Comparison of ENCODE assay signal across 16 cellular contexts in the genomic region with DNA sequence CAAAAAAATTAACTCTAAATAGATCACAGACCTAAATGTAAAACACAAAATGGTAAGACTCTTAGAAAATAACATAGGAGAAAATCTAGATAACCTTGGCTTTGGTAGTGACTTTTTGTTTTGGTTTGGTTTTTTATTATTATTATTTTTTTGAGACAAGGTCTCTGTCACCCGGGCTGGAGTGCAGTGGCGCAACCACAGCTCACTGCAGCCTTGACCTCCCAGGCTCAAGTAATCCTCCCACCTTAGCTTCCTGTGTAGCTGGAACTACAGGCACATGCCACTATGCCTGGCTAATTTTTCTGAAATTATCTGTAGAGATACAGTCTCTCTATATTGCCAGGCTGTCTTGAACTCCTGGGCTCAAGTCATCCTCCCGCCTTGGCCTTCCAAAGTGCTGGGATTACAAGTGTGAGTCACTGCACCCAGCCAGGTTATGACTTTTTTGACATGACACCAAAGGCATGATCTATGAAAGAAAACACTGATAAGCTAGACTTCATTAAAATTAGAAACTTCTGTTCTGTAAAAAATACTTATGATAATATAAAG.
DNase-seq lines count a peak whose midpoint lies in the region; ATAC-seq and TF ChIP-seq lines count a peak whose summit lies in the region.
"Had no signal": no experiment of that assay in that cellular context is flagged by ENCODE, and none has a peak within 500 bp of the region (broad histone marks: within the 10 kb centered on the region; RNA-seq: fewer than 3 reads in every experiment).

No MANE protein-coding gene starts in this region.

- H3K27me3 ChIP-seq in PC-3 (ENCODE audit: low read length) (no peaks in the 10 kb centered on the region), mammary epithelial cell (ENCODE audit: insufficient read depth, low read length) (no peaks in the 10 kb centered on the region), mesenchymal stem cell (ENCODE audit: control insufficient read depth in 1 of 2, insufficient read depth in 1 of 2, low read length in 2 of 2) (no peaks in the 10 kb centered on the region), suprapubic skin (no peaks in the 10 kb centered on the region), MM.1S (replicated peaks; ENCODE audit: insufficient read depth, low read length) (no peaks in the 10 kb centered on the region)

- 49% methylated on average over 3 of the region's 3 CpGs for WGBS in mammary epithelial cell (ENCODE audit: low coverage, missing lambda C conversion rate)
- WGBS in mesenchymal stem cell, result 91% methylated on average over 3 of the region's 3 CpGs
- 77% methylated on average over 3 of the region's 3 CpGs for WGBS in suprapubic skin

- H3K4me1 ChIP-seq in PC-3 (ENCODE audit: insufficient read depth, low read length) (peaks cover 22% of the 10 kb centered on the region), mammary epithelial cell (ENCODE audit: insufficient read depth, low read length) (peaks cover 17% of the 10 kb centered on the region), mesenchymal stem cell (ENCODE audit: control insufficient read depth, insufficient read depth, low read depth, low read length) (no peaks in the 10 kb centered on the region), suprapubic skin (peaks cover under 1% of the 10 kb centered on the region), MM.1S (ENCODE audit: low read length) (no peaks in the 10 kb centered on the region)

- no peak overlapping the region for H3K14ac ChIP-seq in mesenchymal stem cell (ENCODE audit: low read length in 2 of 2)

- DNase-seq in PC-3 (peak; percentile 42), mammary epithelial cell (peak; percentile 42), mesenchymal stem cell (no peak), suprapubic skin (ENCODE audit: low spot score in 2 of 2) (no peak), MM.1S (no peak), ureter (ENCODE audit: low spot score) (no peak), GM19238 (ENCODE audit: insufficient read length, low spot score) (no peak)
- DNase-seq: activated CD8-positive, alpha-beta memory T cell treated with anti-CD3 and anti-CD28 coated beads for 24 hours; AML-193; amniotic stem cell; naive thymus-derived CD8-positive, alpha-beta T cell; NCI-H187 treated with DMSO at 0.1 percent for 48 hours; NCI-H524 treated with DMSO at 0.1 percent for 48 hours; stimulated activated naive CD8-positive, alpha-beta T cell treated with anti-CD3 and anti-CD28 coated beads, Interleukin-15, Interleukin-2, amounts not matched to agents 100 U/mL and 50 U/mL, for 24 hours had no signal

- no peak overlapping the region for H2BK120ac ChIP-seq in mesenchymal stem cell (ENCODE audit: low read depth, low read length)

- TF ChIP-seq POLR2A in suprapubic skin (IDR thresholded peaks at IDR 0.05), result no peak

- no peak overlapping the region for H4K91ac ChIP-seq in mesenchymal stem cell (ENCODE audit: low read length)

- no peak overlapping the region for H4K8ac ChIP-seq in mesenchymal stem cell (ENCODE audit: low read length)

- H3K9me2 ChIP-seq in PC-3 (replicated peaks; ENCODE audit: low read length) (no peaks in the 10 kb centered on the region), MM.1S (replicated peaks; ENCODE audit: insufficient read depth, low read length) (no peaks in the 10 kb centered on the region)

- ATAC-seq in PC-3 (0 out of 2 replicates have a peak, but pooled peaks have one; percentile 18), GM18517 (IDR thresholded peaks at IDR 0.05; ENCODE audit: unreplicated experiment) (no peak)
- ATAC-seq: GM12878; naive thymus-derived CD8-positive, alpha-beta T cell; stimulated activated naive CD8-positive, alpha-beta T cell treated with anti-CD3 and anti-CD28 coated beads, Interleukin-15, Interleukin-2, amounts not matched to agents 100 U/mL and 50 U/mL, for 24 hours had no signal

- no peak for TF ChIP-seq EP300 in suprapubic skin (IDR thresholded peaks at IDR 0.05)

- dilution Hi-C loops in mammary epithelial cell (cut with HindIII; ENCODE audit: low sequenced_read_pairs), result no loop called here

- intact Hi-C loops in PC-3 (cut with micrococcal nuclease), result loop anchor here (10.0 kb wide), 1 partner anchor 140 kb away; the partner anchor contains the start of gene ATL2
- intact Hi-C loops in mammary epithelial cell (cut with micrococcal nuclease), result no loop called here

- H3K4me2 ChIP-seq in PC-3 (ENCODE audit: low read length) (peak overlapping the region; percentile 74), mammary epithelial cell (ENCODE audit: insufficient read depth, low read depth, low read length) (peak overlapping the region; percentile 89), mesenchymal stem cell (ENCODE audit: low read length, poor library complexity, severe bottlenecking) (no peak overlapping the region), MM.1S (ENCODE audit: low read depth, low read length) (no peak overlapping the region)

- no peak for TF ChIP-seq CTCF in PC-3 (conservative IDR thresholded peaks at IDR 0.05; ENCODE audit: low read depth, low read length)
- TF ChIP-seq CTCF in mammary epithelial cell (conservative IDR thresholded peaks at IDR 0.05 in 1 of 2, IDR thresholded peaks at IDR 0.05 in 1 of 2; ENCODE audit: extremely low read depth in 1 of 2, insufficient read depth in 1 of 2, low read depth in 1 of 2, low read length in 2 of 2), result no peak
- no peak for TF ChIP-seq CTCF in suprapubic skin (IDR thresholded peaks at IDR 0.05)
- no peak for TF ChIP-seq CTCF in MM.1S (IDR thresholded peaks at IDR 0.05; ENCODE audit: low read length)

- H3K18ac ChIP-seq in mesenchymal stem cell (ENCODE audit: low read depth in 1 of 2, low read length in 2 of 2), result no peak overlapping the region

- no peak overlapping the region for H2AK5ac ChIP-seq in mesenchymal stem cell (ENCODE audit: low read length, severe bottlenecking)

- H2AFZ ChIP-seq in PC-3 (ENCODE audit: low read length) (no peak overlapping the region), mammary epithelial cell (ENCODE audit: low read depth, low read length) (no peak overlapping the region), mesenchymal stem cell (ENCODE audit: low read depth, low read length) (no peak overlapping the region), MM.1S (ENCODE audit: low read length) (no peak overlapping the region)

- H3F3A ChIP-seq in PC-3 (ENCODE audit: low read length, unreplicated experiment) (no peaks in the 10 kb centered on the region), MM.1S (ENCODE audit: insufficient read depth, low read length) (no peaks in the 10 kb centered on the region)

- peak overlapping the region; percentile 50; the same call in 1 of the 2 replicates for H3K4me3 ChIP-seq in PC-3 (ENCODE audit: low read length)
- H3K4me3 ChIP-seq in mammary epithelial cell (replicated peaks in 1 of 3; ENCODE audit: insufficient read depth in 1 of 3, low read depth in 2 of 3, low read length in 3 of 3), result no peak overlapping the region
- peak overlapping the region in 1 of 2 experiments; percentile 57 for H3K4me3 ChIP-seq in mesenchymal stem cell (ENCODE audit: insufficient read depth in 1 of 2, low read depth in 1 of 2, low read length in 2 of 2)
- H3K4me3 ChIP-seq in suprapubic skin, result no peak overlapping the region
- H3K4me3 ChIP-seq in MM.1S (ENCODE audit: low read length), result no peak overlapping the region
- H3K4me3 ChIP-seq: GM12878 had no signal

- H3K79me1 ChIP-seq in mesenchymal stem cell (replicated peaks; ENCODE audit: low read length, poor library complexity, severe bottlenecking), result no peaks in the 10 kb centered on the region

- in situ Hi-C loops in mammary epithelial cell (cut with MboI; ENCODE audit: low sequenced_read_pairs in 2 of 2), result no loop called here

- no peak overlapping the region for H3K23ac ChIP-seq in mesenchymal stem cell (ENCODE audit: low read length in 2 of 2)

- POLR2A ChIA-PET in PC-3 (lab: Charles Lee; ENCODE audit: unreplicated experiment), result no interaction called here

- no peaks in the 10 kb centered on the region for H3K9me3 ChIP-seq in PC-3 (ENCODE audit: low read length)
- H3K9me3 ChIP-seq in mammary epithelial cell (replicated peaks; ENCODE audit: insufficient read depth, low read length), result no peaks in the 10 kb centered on the region
- no peaks in the 10 kb centered on the region for H3K9me3 ChIP-seq in mesenchymal stem cell (ENCODE audit: control insufficient read depth, low read length)
- H3K9me3 ChIP-seq in suprapubic skin, result no peaks in the 10 kb centered on the region
- H3K9me3 ChIP-seq in MM.1S (replicated peaks; ENCODE audit: insufficient read depth, low read length), result no peaks in the 10 kb centered on the region

- H3K4ac ChIP-seq in mesenchymal stem cell (ENCODE audit: low read depth in 1 of 2, low read length in 2 of 2), result no peak overlapping the region

- H3K36me3 ChIP-seq in PC-3 (ENCODE audit: low read depth, low read length) (no peaks in the 10 kb centered on the region), mammary epithelial cell (ENCODE audit: insufficient read depth, low read length) (no peaks in the 10 kb centered on the region), mesenchymal stem cell (ENCODE audit: control insufficient read depth in 1 of 2, insufficient read depth in 2 of 2, low read depth in 1 of 2, low read length in 2 of 2) (no peaks in the 10 kb centered on the region), suprapubic skin (no peaks in the 10 kb centered on the region), MM.1S (replicated peaks; ENCODE audit: insufficient read depth, low read length) (no peaks in the 10 kb centered on the region)

- H3K79me2 ChIP-seq in PC-3 (ENCODE audit: low read length) (no peaks in the 10 kb centered on the region), mammary epithelial cell (ENCODE audit: insufficient read depth, low read length) (no peaks in the 10 kb centered on the region), MM.1S (ENCODE audit: low read length) (no peaks in the 10 kb centered on the region)

- no peak overlapping the region for H2BK15ac ChIP-seq in mesenchymal stem cell (ENCODE audit: low read depth, poor library complexity, severe bottlenecking)

- H2BK12ac ChIP-seq in mesenchymal stem cell (ENCODE audit: low read length in 2 of 2), result no peak overlapping the region

- H2BK5ac ChIP-seq in mesenchymal stem cell (ENCODE audit: low read depth, low read length, poor library complexity, severe bottlenecking), result no peak overlapping the region

- H4K20me1 ChIP-seq in PC-3 (ENCODE audit: low read length), result no peaks in the 10 kb centered on the region
- no peaks in the 10 kb centered on the region for H4K20me1 ChIP-seq in mammary epithelial cell (ENCODE audit: insufficient read depth, low read length)
- no peaks in the 10 kb centered on the region for H4K20me1 ChIP-seq in MM.1S (ENCODE audit: insufficient read depth, low read length)

- peak overlapping the region; percentile 84 for H3K27ac ChIP-seq in PC-3 (ENCODE audit: low read length)
- H3K27ac ChIP-seq in mammary epithelial cell (ENCODE audit: insufficient read depth, low read depth, low read length), result peak overlapping the region; percentile 93
- no peak overlapping the region for H3K27ac ChIP-seq in mesenchymal stem cell (ENCODE audit: low read length, poor library complexity, severe bottlenecking)
- peak overlapping the region; percentile 88 for H3K27ac ChIP-seq in suprapubic skin
- no peak overlapping the region for H3K27ac ChIP-seq in MM.1S (ENCODE audit: low read length)

- BruUV-seq in PC-3 (replicated peaks; lab: Mats Ljungman, UMichigan), result no TSS peak
- BruUV-seq in mammary epithelial cell (replicated peaks; lab: Mats Ljungman, UMichigan), result no TSS peak

- H3K9ac ChIP-seq in PC-3 (ENCODE audit: low read length) (peak overlapping the region; percentile 57), mammary epithelial cell (ENCODE audit: insufficient read depth, low read length) (peak overlapping the region; percentile 80), mesenchymal stem cell (ENCODE audit: low read length) (peak overlapping the region; percentile 79), MM.1S (ENCODE audit: low read length) (no peak overlapping the region)

- CTCF ChIA-PET in PC-3 (lab: Charles Lee) (no interaction called here), mammary epithelial cell (lab: Charles Lee; ENCODE audit: low non-redundant PET) (no interaction called here)

Comparison
In these comparisons a context has a peak if more than half of its experiments do, and no peak if none do; other contexts are left out.
1. DNase-seq: peak in PC-3 (single experiment) and mammary epithelial cell (single experiment); none in mesenchymal stem cell (single experiment), suprapubic skin (0 of 2), MM.1S (single experiment), ureter (single experiment) and GM19238 (single experiment).
2. H3K27ac ChIP-seq: peak in PC-3 (single experiment), mammary epithelial cell (single experiment) and suprapubic skin (single experiment); none in mesenchymal stem cell (single experiment) and MM.1S (single experiment).
3. H3K4me2 ChIP-seq: peak in PC-3 (single experiment) and mammary epithelial cell (single experiment); none in mesenchymal stem cell (single experiment) and MM.1S (single experiment).